Comparison of ENCODE assay signal across 33 cellular contexts in genomic region chr3:109478614-109479013, GRCh38.
"Had no signal": no experiment of that assay in that cellular context is flagged by ENCODE, and none has a peak within 500 bp of the region (broad histone marks: within the 10 kb centered on the region; RNA-seq: fewer than 3 reads in every experiment).

No MANE protein-coding gene starts in this region.

- H2AFZ ChIP-seq: hepatocyte had no signal

- H3K9me3 Mint-ChIP-seq: activated CD4-positive, alpha-beta memory T cell treated with anti-CD3 and anti-CD28 coated beads for 36 hours; activated CD4-positive, alpha-beta T cell treated with anti-CD3 and anti-CD28 coated beads, Interleukin-2, amount 10 ng/mL, durations not matched to agents 24 days and 14 days; activated naive CD4-positive, alpha-beta T cell treated with anti-CD3 and anti-CD28 coated beads, Interleukin-2, amount 50 U/mL, for 24 hours; activated naive CD8-positive, alpha-beta T cell treated with anti-CD3 and anti-CD28 coated beads for 36 hours; activated naive CD8-positive, alpha-beta T cell treated with anti-CD3 and anti-CD28 coated beads, Interleukin-2, amount 50 U/mL, for 24 hours; activated T-helper 1 cell treated with anti-CD3 and anti-CD28 coated beads, Interleukin-12 subunit alpha, Interleukin-12 subunit beta, Interleukin-2, Interleukin-4 antibody, amounts not matched to agents 30 ng/mL and 10 ng/mL and 1 ng/mL, durations not matched to agents 14 hours and 24 hours and 36 hours; activated T-helper 2 cell treated with anti-CD3 and anti-CD28 coated beads, Interferon-gamma antibody, Interleukin-2, Interleukin-4, amounts not matched to agents 10 μg/mL and 5 μg/mL and 100 μg/mL, durations not matched to agents 14 hours and 24 hours and 36 hours had no signal

- H3K27ac Mint-ChIP-seq: activated CD4-positive, alpha-beta memory T cell treated with anti-CD3 and anti-CD28 coated beads for 36 hours; activated CD4-positive, alpha-beta T cell treated with anti-CD3 and anti-CD28 coated beads for 36 hours; activated CD4-positive, alpha-beta T cell treated with anti-CD3 and anti-CD28 coated beads, Interleukin-2, amount 10 ng/mL, durations not matched to agents 24 days and 14 days; activated CD8-positive, alpha-beta memory T cell treated with anti-CD3 and anti-CD28 coated beads, Interleukin-2, amount 10 ng/mL, durations not matched to agents 7 days and 5 days; activated CD8-positive, alpha-beta T cell treated with anti-CD3 and anti-CD28 coated beads, Interleukin-2, amount 10 ng/mL, durations not matched to agents 7 days and 5 days; activated naive CD4-positive, alpha-beta T cell treated with anti-CD3 and anti-CD28 coated beads for 36 hours; activated naive CD4-positive, alpha-beta T cell treated with anti-CD3 and anti-CD28 coated beads, Interleukin-2, amount 50 U/mL, for 24 hours; activated naive CD8-positive, alpha-beta T cell treated with anti-CD3 and anti-CD28 coated beads for 36 hours; activated naive CD8-positive, alpha-beta T cell treated with anti-CD3 and anti-CD28 coated beads, Interleukin-2, amount 50 U/mL, for 24 hours; activated T-helper 1 cell treated with anti-CD3 and anti-CD28 coated beads, Interleukin-12 subunit alpha, Interleukin-12 subunit beta, Interleukin-2, Interleukin-4 antibody, amounts not matched to agents 30 ng/mL and 10 ng/mL and 1 ng/mL, durations not matched to agents 14 hours and 24 hours and 36 hours; activated T-helper 2 cell treated with anti-CD3 and anti-CD28 coated beads, Interferon-gamma antibody, Interleukin-2, Interleukin-4, amounts not matched to agents 10 μg/mL and 5 μg/mL and 100 μg/mL, durations not matched to agents 14 hours and 24 hours and 36 hours had no signal

- H3K27ac ChIP-seq: adrenal gland, body of pancreas, epithelial cell of prostate, esophagus squamous epithelium, gastroesophageal sphincter, heart right ventricle, hepatocyte, WERI-Rb-1 had no signal

- H3K4me3 Mint-ChIP-seq: activated CD4-positive, alpha-beta memory T cell treated with anti-CD3 and anti-CD28 coated beads for 36 hours; activated CD4-positive, alpha-beta T cell treated with anti-CD3 and anti-CD28 coated beads for 36 hours; activated CD4-positive, alpha-beta T cell treated with anti-CD3 and anti-CD28 coated beads, Interleukin-2, amount 10 ng/mL, durations not matched to agents 24 days and 14 days; activated CD8-positive, alpha-beta memory T cell treated with anti-CD3 and anti-CD28 coated beads, Interleukin-2, amount 10 ng/mL, durations not matched to agents 7 days and 5 days; activated CD8-positive, alpha-beta T cell treated with anti-CD3 and anti-CD28 coated beads, Interleukin-2, amount 10 ng/mL, durations not matched to agents 7 days and 5 days; activated naive CD4-positive, alpha-beta T cell treated with anti-CD3 and anti-CD28 coated beads for 36 hours; activated naive CD4-positive, alpha-beta T cell treated with anti-CD3 and anti-CD28 coated beads, Interleukin-2, amount 50 U/mL, for 24 hours; activated naive CD8-positive, alpha-beta T cell treated with anti-CD3 and anti-CD28 coated beads for 36 hours; activated naive CD8-positive, alpha-beta T cell treated with anti-CD3 and anti-CD28 coated beads, Interleukin-2, amount 50 U/mL, for 24 hours; activated T-helper 1 cell treated with anti-CD3 and anti-CD28 coated beads, Interleukin-12 subunit alpha, Interleukin-12 subunit beta, Interleukin-2, Interleukin-4 antibody, amounts not matched to agents 30 ng/mL and 10 ng/mL and 1 ng/mL, durations not matched to agents 14 hours and 24 hours and 36 hours had no signal

- H3K4me1 Mint-ChIP-seq: activated CD4-positive, alpha-beta T cell treated with anti-CD3 and anti-CD28 coated beads for 36 hours; activated CD4-positive, alpha-beta T cell treated with anti-CD3 and anti-CD28 coated beads, Interleukin-2, amount 10 ng/mL, durations not matched to agents 24 days and 14 days; activated CD8-positive, alpha-beta memory T cell treated with anti-CD3 and anti-CD28 coated beads, Interleukin-2, amount 10 ng/mL, durations not matched to agents 7 days and 5 days; activated naive CD4-positive, alpha-beta T cell treated with anti-CD3 and anti-CD28 coated beads, Interleukin-2, amount 50 U/mL, for 24 hours; activated naive CD8-positive, alpha-beta T cell treated with anti-CD3 and anti-CD28 coated beads for 36 hours; activated naive CD8-positive, alpha-beta T cell treated with anti-CD3 and anti-CD28 coated beads, Interleukin-2, amount 50 U/mL, for 24 hours had no signal

- H3K4me1 ChIP-seq: adrenal gland, body of pancreas, esophagus squamous epithelium, gastroesophageal sphincter, heart right ventricle had no signal

- H3K36me3 Mint-ChIP-seq: activated CD4-positive, alpha-beta memory T cell treated with anti-CD3 and anti-CD28 coated beads for 36 hours; activated CD8-positive, alpha-beta memory T cell treated with anti-CD3 and anti-CD28 coated beads, Interleukin-2, amount 10 ng/mL, durations not matched to agents 7 days and 5 days; activated naive CD4-positive, alpha-beta T cell treated with anti-CD3 and anti-CD28 coated beads, Interleukin-2, amount 50 U/mL, for 24 hours; activated naive CD8-positive, alpha-beta T cell treated with anti-CD3 and anti-CD28 coated beads for 36 hours had no signal

- H3K27me3 ChIP-seq: adrenal gland, body of pancreas, esophagus squamous epithelium, gastroesophageal sphincter, heart right ventricle, hepatocyte had no signal

- H3K36me3 ChIP-seq: adrenal gland, esophagus squamous epithelium, gastroesophageal sphincter, heart right ventricle, WERI-Rb-1 had no signal

- DNase-seq: activated CD4-positive, alpha-beta memory T cell treated with anti-CD3 and anti-CD28 coated beads for 36 hours; activated CD4-positive, alpha-beta T cell treated with anti-CD3 and anti-CD28 coated beads for 36 hours; activated CD4-positive, alpha-beta T cell treated with anti-CD3 and anti-CD28 coated beads, Interleukin-2, amount 10 ng/mL, durations not matched to agents 24 days and 14 days; activated CD4-positive, CD25-positive, alpha-beta regulatory T cell; activated CD4-positive, CD25-positive, alpha-beta regulatory T cell treated with anti-CD3 and anti-CD28 coated beads, Interleukin-2, amount 50 U/mL, for 72 hours; activated CD8-positive, alpha-beta memory T cell treated with anti-CD3 and anti-CD28 coated beads, Interleukin-2, amount 10 ng/mL, durations not matched to agents 7 days and 5 days; activated CD8-positive, alpha-beta memory T cell treated with anti-CD3 and anti-CD28 coated beads, Interleukin-2, amount 50 U/mL, for 4 hours; activated CD8-positive, alpha-beta T cell treated with anti-CD3 and anti-CD28 coated beads, Interleukin-2, amount 10 ng/mL, durations not matched to agents 7 days and 5 days; activated effector memory CD4-positive, alpha-beta T cell treated with anti-CD3 and anti-CD28 coated beads, Interleukin-2, amount 50 U/mL, for 16 hours; activated naive CD4-positive, alpha-beta T cell treated with anti-CD3 and anti-CD28 coated beads for 36 hours; activated naive CD8-positive, alpha-beta T cell treated with anti-CD3 and anti-CD28 coated beads for 36 hours; activated naive CD8-positive, alpha-beta T cell treated with anti-CD3 and anti-CD28 coated beads, Interleukin-2, amount 50 U/mL, for 24 hours; activated T-cell treated with anti-CD3 and anti-CD28 coated beads, Interleukin-2, amount 50 U/mL, for 1 hour; activated T-cell treated with anti-CD3 and anti-CD28 coated beads, Interleukin-2, amount 50 U/mL, for 48 hours; adrenal gland; amygdala; aorta; body of pancreas; caudate nucleus; cortex of kidney; dermis blood vessel endothelial cell; effector CD4-positive, alpha-beta T cell; esophagus squamous epithelium; foreskin melanocyte; heart right ventricle; T-helper 9 cell; WERI-Rb-1 had no signal

- ATAC-seq: activated CD4-positive, alpha-beta T cell treated with anti-CD3 and anti-CD28 coated beads for 36 hours; activated CD8-positive, alpha-beta memory T cell treated with anti-CD3 and anti-CD28 coated beads, Interleukin-2, amount 10 ng/mL, durations not matched to agents 7 days and 5 days; activated CD8-positive, alpha-beta T cell treated with anti-CD3 and anti-CD28 coated beads, Interleukin-2, amount 10 ng/mL, durations not matched to agents 7 days and 5 days; activated naive CD8-positive, alpha-beta T cell treated with anti-CD3 and anti-CD28 coated beads, Interleukin-2, amount 50 U/mL, for 24 hours; body of pancreas; gastroesophageal sphincter; heart right ventricle had no signal

- H3K27me3 Mint-ChIP-seq: activated CD4-positive, alpha-beta T cell treated with anti-CD3 and anti-CD28 coated beads for 36 hours; activated CD4-positive, alpha-beta T cell treated with anti-CD3 and anti-CD28 coated beads, Interleukin-2, amount 10 ng/mL, durations not matched to agents 24 days and 14 days; activated CD8-positive, alpha-beta memory T cell treated with anti-CD3 and anti-CD28 coated beads, Interleukin-2, amount 10 ng/mL, durations not matched to agents 7 days and 5 days; activated naive CD8-positive, alpha-beta T cell treated with anti-CD3 and anti-CD28 coated beads, Interleukin-2, amount 50 U/mL, for 24 hours had no signal

- H3K4me2 ChIP-seq: hepatocyte had no signal

- H3K4me3 ChIP-seq: adrenal gland, body of pancreas, esophagus squamous epithelium, gastroesophageal sphincter, heart right ventricle, hepatocyte had no signal

- H3K79me2 ChIP-seq: hepatocyte had no signal
